ENCODE assay signal across 20 cellular contexts in the genomic region with DNA sequence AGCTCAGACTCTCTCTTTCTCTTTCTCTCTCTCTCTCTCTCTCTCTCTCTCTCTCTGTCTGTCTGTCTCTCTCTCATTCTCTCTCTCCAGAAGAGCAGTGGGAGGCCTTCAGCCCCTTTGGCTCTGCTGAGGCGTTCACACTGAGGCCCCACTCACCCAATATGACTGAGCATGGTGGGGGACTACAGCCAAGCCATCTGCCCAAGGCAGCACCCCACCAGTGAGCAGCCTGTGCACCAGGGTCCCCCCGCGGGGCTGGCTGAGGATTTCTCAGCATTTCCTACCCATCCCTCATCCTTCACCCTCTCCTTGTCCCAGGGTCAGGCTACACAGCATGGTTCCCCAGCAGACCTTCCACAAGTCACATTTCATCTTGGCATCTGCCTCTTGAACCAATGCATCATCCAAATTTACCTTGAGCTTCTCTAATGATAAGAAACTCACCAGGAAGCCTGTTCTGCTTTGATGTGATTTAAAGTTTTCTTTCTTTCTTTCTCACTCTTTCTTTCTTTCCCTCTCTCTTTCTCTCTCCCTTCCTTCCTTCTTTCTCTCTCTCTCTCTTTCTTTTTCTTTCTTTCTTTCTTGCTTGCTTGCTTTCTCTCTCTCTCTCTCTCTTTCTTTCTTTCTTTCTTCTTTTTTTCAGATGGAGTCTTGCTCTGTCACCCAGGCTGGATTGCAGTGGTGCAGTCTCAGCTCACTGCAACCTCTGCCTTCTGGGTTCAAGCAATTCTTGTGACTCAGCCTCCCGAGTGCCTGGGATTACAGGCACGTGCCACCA. TPM values are rescaled to one million over a fixed set of nuclear protein-coding genes. Genes with fewer than 3 reads are reported as not detected.
DNase-seq lines count a peak whose midpoint lies in the region; ATAC-seq, FAIRE-seq and TF ChIP-seq lines count a peak whose summit lies in the region.
"Had no signal": no experiment of that assay in that cellular context is flagged by ENCODE, and none has a peak within 500 bp of the region (broad histone marks: within the 10 kb centered on the region; RNA-seq: fewer than 3 reads in every experiment).

No MANE protein-coding gene starts in this region.

- H3K4me1 Mint-ChIP-seq in neural crest cell, result no peaks in the 10 kb centered on the region
- H3K4me1 Mint-ChIP-seq in activated T-helper 17 cell treated with anti-CD3 and anti-CD28 coated beads, Interleukin-2, amount 50 U/mL, for 72 hours, result peaks cover 13% of the 10 kb centered on the region
- H3K4me1 Mint-ChIP-seq in WTC11, result peaks cover 1% of the 10 kb centered on the region
- H3K4me1 Mint-ChIP-seq: CD8-positive, alpha-beta memory T cell had no signal

- DNase-seq in activated effector memory CD4-positive, alpha-beta T cell treated with anti-CD3 and anti-CD28 coated beads, Interleukin-2, amount 50 U/mL, for 16 hours, result peak; percentile 49
- no peak for DNase-seq in activated effector memory CD4-positive, alpha-beta T cell treated with Interleukin-2 at 50 U/mL for 16 hours
- no peak for DNase-seq in K562 (ENCODE audit: extremely low read depth in 1 of 4, low spot score in 3 of 4)
- no peak for DNase-seq in neural crest cell (ENCODE audit: low read depth, low spot score)
- no peak for DNase-seq in WTC11 (ENCODE audit: low spot score)
- DNase-seq: 8988T; AML-193; Caco-2; CD8-positive, alpha-beta memory T cell; DND-41; GDM1; HFFc6 had no signal

- ATAC-seq in K562 (no peak), WTC11 (no peak), GM18517 (IDR thresholded peaks at IDR 0.05; ENCODE audit: unreplicated experiment) (no peak)
- no peak for ATAC-seq in activated T-helper 17 cell treated with anti-CD3 and anti-CD28 coated beads, Interleukin-2, amount 50 U/mL, for 72 hours (replicated peaks)

- no peak overlapping the region for H2AFZ ChIP-seq in K562 (ENCODE audit: low read depth, low read length)

- POLR2A ChIA-PET in K562 (lab: Yijun Ruan, JAX), result interaction anchor here (1.4 kb wide), 1 partner anchor 9 kb away, joined by 5 read pairs; no protein-coding TSS in a partner anchor
- POLR2A ChIA-PET in WTC11 (lab: Charles Lee), result no interaction called here

- H3K9me1 ChIP-seq in K562 (ENCODE audit: control insufficient read depth, insufficient read depth, low read length), result no peaks in the 10 kb centered on the region

- H3K79me2 ChIP-seq in K562 (ENCODE audit: control insufficient read depth, insufficient read depth, low read length), result no peaks in the 10 kb centered on the region

- TF ChIP-seq POLR2A in K562 (conservative IDR thresholded peaks at IDR 0.05), result no peak

- peaks cover 4 to 53% of the 10 kb centered on the region in 2 experiments for H3K27me3 ChIP-seq in K562 (ENCODE audit: control insufficient read depth in 2 of 2, insufficient read depth in 2 of 2, low read length in 2 of 2)
- H3K27me3 ChIP-seq: BLaER1 had no signal

- H3K4me3 Mint-ChIP-seq in neural crest cell, result no peak overlapping the region
- H3K4me3 Mint-ChIP-seq in activated T-helper 17 cell treated with anti-CD3 and anti-CD28 coated beads, Interleukin-2, amount 50 U/mL, for 72 hours, result no peak overlapping the region
- no peak overlapping the region for H3K4me3 Mint-ChIP-seq in WTC11
- H3K4me3 Mint-ChIP-seq: CD8-positive, alpha-beta memory T cell; HFFc6 had no signal

- no peaks in the 10 kb centered on the region for H3K36me3 ChIP-seq in K562 (ENCODE audit: control insufficient read depth, insufficient read depth, low read length)
- H3K36me3 ChIP-seq: BLaER1, HAP-1 had no signal

- no peaks in the 10 kb centered on the region; a peak in 2 of 5 replicates for H3K4me1 ChIP-seq in K562 (replicated peaks in 1 of 2; ENCODE audit: control insufficient read depth in 2 of 2, insufficient read depth in 2 of 2, low read length in 2 of 2)
- H3K4me1 ChIP-seq: Caco-2, HAP-1 had no signal

- H3K4me3 ChIP-seq in K562, result no peak overlapping the region
- H3K4me3 ChIP-seq: BLaER1, HAP-1 had no signal

- in situ Hi-C loops in K562 (cut with MboI), result no loop called here

- peaks cover 3% of the 10 kb centered on the region for H3K9me3 Mint-ChIP-seq in neural crest cell
- peaks cover 5% of the 10 kb centered on the region for H3K9me3 Mint-ChIP-seq in activated T-helper 17 cell treated with anti-CD3 and anti-CD28 coated beads, Interleukin-2, amount 50 U/mL, for 72 hours
- H3K9me3 Mint-ChIP-seq in WTC11, result peaks cover 25% of the 10 kb centered on the region
- H3K9me3 Mint-ChIP-seq: HFFc6 had no signal

- CTCF ChIA-PET in K562 (lab: Yijun Ruan, JAX; ENCODE audit: low intra/inter-chr PET ratio) (no interaction called here), WTC11 (lab: Charles Lee) (no interaction called here)

- H3K27ac Mint-ChIP-seq in neural crest cell (ENCODE audit: unreplicated experiment) (peak overlapping the region; percentile 40), WTC11 (no peak overlapping the region)
- no peak overlapping the region for H3K27ac Mint-ChIP-seq in activated T-helper 17 cell treated with anti-CD3 and anti-CD28 coated beads, Interleukin-2, amount 50 U/mL, for 72 hours
- H3K27ac Mint-ChIP-seq: HFFc6 had no signal

- H4K20me1 ChIP-seq in K562 (replicated peaks; ENCODE audit: control insufficient read depth, insufficient read depth, low read length), result no peaks in the 10 kb centered on the region

- H3K27me3 Mint-ChIP-seq in neural crest cell (ENCODE audit: low read depth), result peaks cover 14% of the 10 kb centered on the region
- H3K27me3 Mint-ChIP-seq in activated T-helper 17 cell treated with anti-CD3 and anti-CD28 coated beads, Interleukin-2, amount 50 U/mL, for 72 hours, result peaks cover 5% of the 10 kb centered on the region
- H3K27me3 Mint-ChIP-seq in WTC11 (ENCODE audit: low read depth), result no peaks in the 10 kb centered on the region; the same call in 1 of the 2 replicates

- WGBS in K562 (ENCODE audit: insufficient coverage, low coverage, missing lambda C conversion rate), result 0% methylated on average over 5 of the region's 5 CpGs

- no peak for FAIRE-seq in K562 (lab: Jason Lieb, UNC)
- FAIRE-seq: GM12892, GM19239, H1 had no signal

- H3K36me3 Mint-ChIP-seq in neural crest cell (ENCODE audit: low read depth) (no peaks in the 10 kb centered on the region), WTC11 (no peaks in the 10 kb centered on the region)
- H3K36me3 Mint-ChIP-seq in activated T-helper 17 cell treated with anti-CD3 and anti-CD28 coated beads, Interleukin-2, amount 50 U/mL, for 72 hours (ENCODE audit: low read depth), result no peaks in the 10 kb centered on the region

- H3K4me2 ChIP-seq in K562 (ENCODE audit: insufficient read depth, low read length), result no peak overlapping the region
- H3K4me2 ChIP-seq: BLaER1 had no signal

- TF ChIP-seq CTCF in K562 (IDR thresholded peaks at IDR 0.05 in 2 of 3, conservative IDR thresholded peaks at IDR 0.05 in 1 of 3; ENCODE audit: insufficient read depth in 2 of 3, low read depth in 1 of 3, low read length in 3 of 3) (no peak), neural crest cell (conservative IDR thresholded peaks at IDR 0.05) (no peak), WTC11 (IDR thresholded peaks at IDR 0.05) (no peak)

- intact Hi-C loops in K562 (cut with micrococcal nuclease), result no loop called here

- H3K9me3 ChIP-seq in K562 (replicated peaks; ENCODE audit: control insufficient read depth, insufficient read depth, low read depth, low read length), result no peaks in the 10 kb centered on the region
- H3K9me3 ChIP-seq: BLaER1, Caco-2, HAP-1 had no signal

- no peak for TF ChIP-seq EP300 in K562 (IDR thresholded peaks at IDR 0.05; ENCODE audit: low read length)

- no TSS peak for BruUV-seq in K562 (replicated peaks; lab: Mats Ljungman, UMichigan)

- no peak overlapping the region for H3K27ac ChIP-seq in K562 (ENCODE audit: extremely low read depth, low read depth, low read length)
- H3K27ac ChIP-seq: BLaER1, HL-60 had no signal

- no peak for TF ChIP-seq RAD21 in K562 (CRISPR knock-in tag; conservative IDR thresholded peaks at IDR 0.05 in 1 of 2, IDR thresholded peaks at IDR 0.05 in 1 of 2)

- H3K9ac ChIP-seq in K562 (ENCODE audit: insufficient read depth in 1 of 2, low read depth in 2 of 2, low read length in 2 of 2), result no peak overlapping the region
- H3K9ac ChIP-seq: BLaER1 had no signal

RNA-seq across cellular contexts. Expression of a gene that starts 47.1 kb away (rescaled TPM):
- 6.8 and 14.9 TPM in 2 replicates for total RNA-seq in K562 (2011; cell fraction: chromatin; rRNA removed; ENCODE audit: low replicate concordance)
- 15.7 and 16.8 TPM in 2 replicates for total RNA-seq in K562 (2011; cell fraction: nucleolus; rRNA removed)
- total RNA-seq in K562 (2011; cell fraction: nucleoplasm; rRNA removed), result 10.8 and 11.6 TPM in 2 replicates
- 50.4 and 50.9 TPM in 2 replicates for total RNA-seq in K562 (2014; rRNA removed)
- 27.5 and 31.9 TPM in 2 replicates for total RNA-seq in K562 (2014; rRNA removed; fragmentation: Illumina TruSeq; extraction: Trizol)
- 35.0 and 35.7 TPM in 2 replicates for total RNA-seq in K562 (2015; rRNA removed; fragmentation: Illumina TruSeq; extraction: Trizol)
- 30.3 and 35.7 TPM in 2 replicates for total RNA-seq in K562 (2021)
- polyA plus RNA-seq in K562 (2011; rRNA removed), result 31.7 and 37.7 TPM in 2 replicates
- 40.1 and 55.8 TPM in 2 replicates for polyA plus RNA-seq in K562 (2011; cell fraction: cytosol; rRNA removed)
- 21.6 and 23.4 TPM in 2 replicates for polyA plus RNA-seq in K562 (2011; cell fraction: nucleus; rRNA removed)
- 22.6 and 23.8 TPM in 2 replicates for polyA plus RNA-seq in K562 (2012)
- 35.6 and 36.1 TPM in 2 replicates for polyA plus RNA-seq in K562 (2014; fragmentation: Illumina TruSeq; extraction: Trizol)
- polyA plus RNA-seq in K562 (2014; fragmentation: Nextera tagmentation; extraction: Ambion mirVana), result 1 to 10 TPM; 7.7 to 8.9 TPM
- polyA plus RNA-seq in K562 (2014; rRNA removed), result 37.5 and 46.5 TPM in 2 replicates
- polyA minus RNA-seq in K562 (2011; rRNA and poly(A)+ RNA removed), result 15.8 and 20.0 TPM in 2 replicates
- polyA minus RNA-seq in K562 (2011; cell fraction: cytosol; rRNA and poly(A)+ RNA removed), result 9.6 and 12.7 TPM in 2 replicates
- polyA minus RNA-seq in K562 (2011; cell fraction: nucleus; rRNA and poly(A)+ RNA removed), result 5.7 and 6.7 TPM in 2 replicates
- 33.9 and 38.1 TPM in 2 replicates for total RNA-seq in neural crest cell
- total RNA-seq in activated T-helper 17 cell treated with anti-CD3 and anti-CD28 coated beads, Interleukin-2, amount 50 U/mL, for 72 hours, result 10 to 100 TPM; 25.0 to 43.7 TPM
- 18.5 to 19.5 TPM (median 18.8 TPM) in 3 replicates for total RNA-seq in WTC11 (2021)

RNA-seq across cellular contexts. Expression of a gene that starts 58.5 kb away (rescaled TPM):
- 25.2 and 30.4 TPM in 2 replicates for total RNA-seq in K562 (2011; cell fraction: chromatin; rRNA removed; ENCODE audit: low replicate concordance)
- total RNA-seq in K562 (2011; cell fraction: nucleolus; rRNA removed), result 20.7 and 30.9 TPM in 2 replicates
- total RNA-seq in K562 (2011; cell fraction: nucleoplasm; rRNA removed), result 17.2 and 29.5 TPM in 2 replicates
- total RNA-seq in K562 (2014; rRNA removed), result 7.0 and 9.6 TPM in 2 replicates
- 6.5 and 6.9 TPM in 2 replicates for total RNA-seq in K562 (2014; rRNA removed; fragmentation: Illumina TruSeq; extraction: Trizol)
- 6.1 and 7.9 TPM in 2 replicates for total RNA-seq in K562 (2015; rRNA removed; fragmentation: Illumina TruSeq; extraction: Trizol)
- total RNA-seq in K562 (2021), result 8.6 and 10.2 TPM in 2 replicates
- 15.7 and 21.9 TPM in 2 replicates for polyA plus RNA-seq in K562 (2011; rRNA removed)
- 14.1 and 19.4 TPM in 2 replicates for polyA plus RNA-seq in K562 (2011; cell fraction: cytosol; rRNA removed)
- polyA plus RNA-seq in K562 (2011; cell fraction: nucleus; rRNA removed), result 36.9 and 43.8 TPM in 2 replicates
- 6.2 and 9.0 TPM in 2 replicates for polyA plus RNA-seq in K562 (2012)
- 7.4 and 9.7 TPM in 2 replicates for polyA plus RNA-seq in K562 (2014; fragmentation: Illumina TruSeq; extraction: Trizol)
- polyA plus RNA-seq in K562 (2014; fragmentation: Nextera tagmentation; extraction: Ambion mirVana), result 1 to 10 TPM; 1.2 to 1.8 TPM
- 9.5 and 11.9 TPM in 2 replicates for polyA plus RNA-seq in K562 (2014; rRNA removed)
- 21.8 and 24.4 TPM in 2 replicates for polyA minus RNA-seq in K562 (2011; rRNA and poly(A)+ RNA removed)
- polyA minus RNA-seq in K562 (2011; cell fraction: cytosol; rRNA and poly(A)+ RNA removed), result 6.7 and 30.8 TPM in 2 replicates
- polyA minus RNA-seq in K562 (2011; cell fraction: nucleus; rRNA and poly(A)+ RNA removed), result 27.7 and 41.8 TPM in 2 replicates
- total RNA-seq in neural crest cell, result 21.9 and 24.4 TPM in 2 replicates
- 1 to 10 TPM; 7.5 to 9.6 TPM for total RNA-seq in activated T-helper 17 cell treated with anti-CD3 and anti-CD28 coated beads, Interleukin-2, amount 50 U/mL, for 72 hours
- total RNA-seq in WTC11 (2021), result 9.5 to 11.2 TPM (median 10.1 TPM) in 3 replicates
